8 cellular contexts compared by ENCODE assay signal in genomic region chr11:46369458-46370152, GRCh38. TPM values are rescaled to one million over a fixed set of nuclear protein-coding genes. Genes with fewer than 3 reads are reported as not detected.
DNase-seq lines count a peak whose midpoint lies in the region; ATAC-seq and TF ChIP-seq lines count a peak whose summit lies in the region.

No MANE protein-coding gene starts in this region.

- no peaks in the 10 kb centered on the region for H3K27me3 ChIP-seq in body of pancreas

- peak overlapping the region; percentile 40 for H3K27ac Mint-ChIP-seq in stimulated activated naive CD8-positive, alpha-beta T cell treated with anti-CD3 and anti-CD28 coated beads, Interleukin-15, Interleukin-2, amounts not matched to agents 100 ng/mL and 50 ng/mL, for 24 hours

- H3K27ac ChIP-seq in body of pancreas, result no peak overlapping the region

- intact Hi-C loops in body of pancreas (cut with DNase I), result no loop called here

- H3K4me1 ChIP-seq in body of pancreas, result no peaks in the 10 kb centered on the region

- ATAC-seq in GM18519 (IDR thresholded peaks at IDR 0.05; ENCODE audit: low FRiP score, unreplicated experiment), result peak; percentile 45
- ATAC-seq in body of pancreas, result peak; percentile 45
- no peak for ATAC-seq in HG02642 (IDR thresholded peaks at IDR 0.05; ENCODE audit: poor library complexity, unreplicated experiment)

- H3K4me3 Mint-ChIP-seq in stimulated activated naive CD8-positive, alpha-beta T cell treated with anti-CD3 and anti-CD28 coated beads, Interleukin-15, Interleukin-2, amounts not matched to agents 100 ng/mL and 50 ng/mL, for 24 hours, result no peak overlapping the region

- no peak for TF ChIP-seq POLR2A in body of pancreas (IDR thresholded peaks at IDR 0.05)

- in situ Hi-C loops in KBM-7 (cut with MboI; ENCODE audit: low pct_unique_long_range_greater_than_20kb, low sequenced_read_pairs), result loop anchor here (25.0 kb wide), 1 partner anchor 793 kb away; no protein-coding TSS in a partner anchor

- peaks cover 20% of the 10 kb centered on the region for H3K36me3 Mint-ChIP-seq in stimulated activated naive CD8-positive, alpha-beta T cell treated with anti-CD3 and anti-CD28 coated beads, Interleukin-15, Interleukin-2, amounts not matched to agents 100 ng/mL and 50 ng/mL, for 24 hours (ENCODE audit: low read depth)

- H3K9me3 ChIP-seq in body of pancreas, result no peaks in the 10 kb centered on the region

- H3K27me3 Mint-ChIP-seq in stimulated activated naive CD8-positive, alpha-beta T cell treated with anti-CD3 and anti-CD28 coated beads, Interleukin-15, Interleukin-2, amounts not matched to agents 100 ng/mL and 50 ng/mL, for 24 hours, result no peaks in the 10 kb centered on the region

- H3K9me3 Mint-ChIP-seq in stimulated activated naive CD8-positive, alpha-beta T cell treated with anti-CD3 and anti-CD28 coated beads, Interleukin-15, Interleukin-2, amounts not matched to agents 100 ng/mL and 50 ng/mL, for 24 hours, result no peaks in the 10 kb centered on the region

- DNase-seq in Ammon's horn (ENCODE audit: low spot score), result peak; percentile 71
- peak; percentile 73 for DNase-seq in KBM-7
- peak; percentile 88 for DNase-seq in SW480 (ENCODE audit: low spot score)
- peak in 3 of 4 donors; percentile 51 to 56 (median 53) for DNase-seq in body of pancreas
- DNase-seq in kidney glomerular epithelial cell (lab: John Stamatoyannopoulos, UW), result peak; percentile 59

- H3K4me3 ChIP-seq in body of pancreas, result no peak overlapping the region

- peaks cover 0 to 16% of the 10 kb centered on the region in 2 donors for H3K36me3 ChIP-seq in body of pancreas (replicated peaks in 1 of 2; ENCODE audit: insufficient read depth in 1 of 2, low read depth in 2 of 2)

- TF ChIP-seq CTCF in body of pancreas (IDR thresholded peaks at IDR 0.05), result peak; percentile 56 to 73 (median 67)

- WGBS in body of pancreas, 2 donors, result 69 to 86% methylated on average over 2 to 23 of the region's 25 CpGs

- peaks cover 10% of the 10 kb centered on the region for H3K4me1 Mint-ChIP-seq in stimulated activated naive CD8-positive, alpha-beta T cell treated with anti-CD3 and anti-CD28 coated beads, Interleukin-15, Interleukin-2, amounts not matched to agents 100 ng/mL and 50 ng/mL, for 24 hours (ENCODE audit: low read depth)

RNA-seq across cellular contexts. Expression of gene MDK, which starts 11.9 kb away (rescaled TPM):
- total RNA-seq in body of pancreas, result 10 to 100 TPM; 36.9 to 63.0 TPM

RNA-seq across cellular contexts. Expression of gene CHRM4, which starts 22.0 kb away (rescaled TPM):
- total RNA-seq in body of pancreas, result not detected

RNA-seq across cellular contexts. Expression of gene DGKZ, which starts 22.3 kb away (rescaled TPM):
- total RNA-seq in body of pancreas, result 10 to 100 TPM; 79.4 to 86.4 TPM
